1 cellular context compared by ENCODE assay signal in genomic region chr2:144707927-144708326, GRCh38.
A peak's percentile ranks its signal among the peaks of the same experiment; 100 is the strongest.
TF ChIP-seq lines count a peak whose summit lies in the region.

No MANE protein-coding gene starts in this region.

TF ChIP-seq in K562, 482 proteins besides CTCF, POLR2A, EP300 and RAD21 (continued from another document):
- peak; percentile 51; the same call in 1 of the 2 replicates for TF ChIP-seq ZBTB33 (CRISPR knock-in tag; IDR thresholded peaks at IDR 0.05)
- peak; percentile 38; the same call in 1 of the 2 replicates for TF ChIP-seq JUND (IDR thresholded peaks at IDR 0.05; ENCODE audit: borderline replicate concordance, low read depth, low read length)
- TF ChIP-seq JUND (tag; IDR thresholded peaks at IDR 0.05; ENCODE audit: borderline replicate concordance, low read depth, low read length): no peak
- TF ChIP-seq CBFA2T3 (IDR thresholded peaks at IDR 0.05): no peak
